Comparison of ENCODE assay signal across 10 cellular contexts in genomic region chr6:44258325-44258863, GRCh38. TPM values are rescaled to one million over a fixed set of nuclear protein-coding genes. Genes with fewer than 3 reads are reported as not detected.
DNase-seq lines count a peak whose midpoint lies in the region; ATAC-seq and TF ChIP-seq lines count a peak whose summit lies in the region.
"Had no signal": no experiment of that assay in that cellular context is flagged by ENCODE, and none has a peak within 500 bp of the region (broad histone marks: within the 10 kb centered on the region; RNA-seq: fewer than 3 reads in every experiment).

No MANE protein-coding gene starts in this region.

- no peak overlapping the region for H3K23ac ChIP-seq in trophoblast cell (ENCODE audit: low read length)

- peaks cover 74% of the 10 kb centered on the region for H3K36me3 Mint-ChIP-seq in Calu3 (ENCODE audit: insufficient read depth, unreplicated experiment)
- H3K36me3 Mint-ChIP-seq in chondrocyte (ENCODE audit: low read depth): peaks cover 17% of the 10 kb centered on the region

- H2BK5ac ChIP-seq in trophoblast cell (ENCODE audit: low read depth, low read length, poor library complexity): no peak overlapping the region

- no peak for ATAC-seq in mucosa of descending colon

- no peak overlapping the region for H3K4ac ChIP-seq in trophoblast cell (ENCODE audit: low read depth, low read length)

- no peaks in the 10 kb centered on the region for H3K27me3 ChIP-seq in Karpas-422 (ENCODE audit: low read length)
- no peaks in the 10 kb centered on the region for H3K27me3 ChIP-seq in trophoblast cell (ENCODE audit: insufficient read depth, low read length)
- no peaks in the 10 kb centered on the region for H3K27me3 ChIP-seq in sigmoid colon
- H3K27me3 ChIP-seq: ovary had no signal

- H3K4me1 Mint-ChIP-seq in Calu3 (ENCODE audit: low read depth, unreplicated experiment): peaks cover 76% of the 10 kb centered on the region
- peaks cover 46% of the 10 kb centered on the region for H3K4me1 Mint-ChIP-seq in chondrocyte (ENCODE audit: low read depth)

- H3K36me3 ChIP-seq in Karpas-422 (ENCODE audit: insufficient read depth, low read length) (peaks cover 21% of the 10 kb centered on the region), trophoblast cell (ENCODE audit: control insufficient read depth in 1 of 2, insufficient read depth in 2 of 2, low read length in 2 of 2) (peaks cover 36 to 44% of the 10 kb centered on the region in 2 experiments), mucosa of descending colon (ENCODE audit: low read depth) (peaks cover 8% of the 10 kb centered on the region), sigmoid colon (peaks cover 16 to 33% (median 26%) of the 10 kb centered on the region in 4 donors)
- H3K36me3 ChIP-seq: ovary had no signal

- WGBS in trophoblast cell (ENCODE audit: extremely low coverage, insufficient coverage, insufficient read length): no CpG with 5 or more reads among the region's 9 CpGs
- WGBS in sigmoid colon, 2 donors: 79 to 85% methylated on average over 9 of the region's 9 CpGs

- no peak for TF ChIP-seq POLR2A in sigmoid colon (IDR thresholded peaks at IDR 0.05)

- CTCF ChIA-PET in Calu3 (lab: Charles Lee): no interaction called here

- H3K4me3 Mint-ChIP-seq in Calu3 (ENCODE audit: low read depth, unreplicated experiment) (peak overlapping the region; percentile 86), chondrocyte (ENCODE audit: unreplicated experiment) (peak overlapping the region; percentile 25)

- H3K9ac ChIP-seq in Karpas-422 (ENCODE audit: low read length) (peak overlapping the region; percentile 92), trophoblast cell (ENCODE audit: low read length) (no peak overlapping the region)

- peaks cover 9% of the 10 kb centered on the region for H3K79me1 ChIP-seq in trophoblast cell (ENCODE audit: low read length)

- H3K27ac ChIP-seq in Karpas-422 (ENCODE audit: low read length) (peak overlapping the region; percentile 53), trophoblast cell (ENCODE audit: low read depth, low read length) (no peak overlapping the region), sigmoid colon (peak overlapping the region in 2 of 4 donors; percentile 88 to 94)

- no peak overlapping the region for H3K14ac ChIP-seq in trophoblast cell (ENCODE audit: low read length)

- H2AK5ac ChIP-seq in trophoblast cell (ENCODE audit: low read length): no peak overlapping the region

- intact Hi-C loops in Calu3 (cut with micrococcal nuclease; ENCODE audit: unreplicated experiment): no loop called here
- intact Hi-C loops in mucosa of descending colon (cut with DNase I, micrococcal nuclease): no loop called here
- intact Hi-C loops in sigmoid colon (cut with DNase I): loop anchor here (5.0 kb wide), 1 partner anchor 161 kb away; no protein-coding TSS in a partner anchor

- TF ChIP-seq EP300 in sigmoid colon (IDR thresholded peaks at IDR 0.05): no peak

- no peaks in the 10 kb centered on the region for H3K9me3 Mint-ChIP-seq in Calu3 (ENCODE audit: low read depth, unreplicated experiment)
- no peaks in the 10 kb centered on the region for H3K9me3 Mint-ChIP-seq in chondrocyte (ENCODE audit: low read depth)

- TF ChIP-seq CTCF in Calu3 (IDR thresholded peaks at IDR 0.05; ENCODE audit: unreplicated experiment) (no peak), chondrocyte (IDR thresholded peaks at IDR 0.05) (no peak), mucosa of descending colon (IDR thresholded peaks at IDR 0.05) (no peak), sigmoid colon (IDR thresholded peaks at IDR 0.05) (no peak)

- H3K79me2 ChIP-seq in Karpas-422 (ENCODE audit: low read length) (peaks cover 25% of the 10 kb centered on the region), trophoblast cell (ENCODE audit: control insufficient read depth, insufficient read depth, low read length, poor library complexity) (peaks cover 8% of the 10 kb centered on the region)

- no peak overlapping the region for H4K8ac ChIP-seq in trophoblast cell (ENCODE audit: low read depth, low read length)

- no peak overlapping the region for H2BK120ac ChIP-seq in trophoblast cell (ENCODE audit: insufficient read depth, low read length, poor library complexity)

- H4K20me1 ChIP-seq in Karpas-422 (ENCODE audit: insufficient read depth, low read depth, low read length): peaks cover 6% of the 10 kb centered on the region

- no peak overlapping the region for H4K91ac ChIP-seq in trophoblast cell (ENCODE audit: low read depth, low read length)

- H3K4me1 ChIP-seq in Karpas-422 (ENCODE audit: low read length) (peaks cover 74% of the 10 kb centered on the region), trophoblast cell (ENCODE audit: control insufficient read depth in 1 of 2, insufficient read depth in 2 of 2, low read length in 2 of 2) (peaks cover 17 to 18% of the 10 kb centered on the region in 2 experiments), mucosa of descending colon (ENCODE audit: low read depth) (peaks cover 22% of the 10 kb centered on the region), sigmoid colon (peaks cover 0 to 38% (median 29%) of the 10 kb centered on the region in 4 donors)

- H3K9me2 ChIP-seq in Karpas-422 (replicated peaks; ENCODE audit: insufficient read depth, low read length): no peaks in the 10 kb centered on the region

- peak overlapping the region; percentile 20 for H2BK12ac ChIP-seq in trophoblast cell (ENCODE audit: low read length)

- H3K27ac Mint-ChIP-seq in Calu3 (ENCODE audit: unreplicated experiment) (peak overlapping the region; percentile 89), chondrocyte (ENCODE audit: unreplicated experiment) (peak overlapping the region; percentile 89)

- DNase-seq in Calu3 (no peak), Karpas-422 (peak; percentile 55), chondrocyte (ENCODE audit: low spot score) (peak; percentile 68), trophoblast cell (no peak), NCI-H2227 (lab: John Stamatoyannopoulos, UW; ENCODE audit: unreplicated experiment) (no peak), mucosa of descending colon (no peak), nucleus accumbens (lab: John Stamatoyannopoulos, UW) (no peak), sigmoid colon (no peak)
- DNase-seq: SIG-M5 had no signal

- H3K4me3 ChIP-seq in Karpas-422 (ENCODE audit: low read length) (no peak overlapping the region; the same call in 1 of the 2 replicates), trophoblast cell (ENCODE audit: low read depth, low read length) (no peak overlapping the region), mucosa of descending colon (no peak overlapping the region), sigmoid colon (no peak overlapping the region)

- H3K27me3 Mint-ChIP-seq in Calu3 (ENCODE audit: unreplicated experiment) (no peaks in the 10 kb centered on the region), chondrocyte (ENCODE audit: low read depth) (no peaks in the 10 kb centered on the region)

- H3K18ac ChIP-seq in trophoblast cell (ENCODE audit: low read length): no peak overlapping the region

- no peak overlapping the region for H2AFZ ChIP-seq in Karpas-422 (ENCODE audit: low read length)
- H2AFZ ChIP-seq in trophoblast cell (ENCODE audit: insufficient read depth, low read length, poor library complexity): no peak overlapping the region

- BruUV-seq in Calu3 (replicated peaks; lab: Mats Ljungman, UMichigan): no TSS peak

- H3K4me2 ChIP-seq in Karpas-422 (ENCODE audit: low read depth, low read length, poor library complexity, severe bottlenecking): peak overlapping the region; percentile 95
- no peak overlapping the region for H3K4me2 ChIP-seq in trophoblast cell (ENCODE audit: low read length)

- no peak overlapping the region for H4K12ac ChIP-seq in trophoblast cell (ENCODE audit: low read depth, low read length)

- no peaks in the 10 kb centered on the region for H3K9me3 ChIP-seq in Karpas-422 (ENCODE audit: low read length)
- no peaks in the 10 kb centered on the region for H3K9me3 ChIP-seq in trophoblast cell (ENCODE audit: insufficient read depth, low read depth, low read length)
- no peaks in the 10 kb centered on the region for H3K9me3 ChIP-seq in mucosa of descending colon
- H3K9me3 ChIP-seq in sigmoid colon: no peaks in the 10 kb centered on the region
- H3K9me3 ChIP-seq: ovary had no signal

RNA-seq across cellular contexts. Expression of gene SLC35B2, which starts 1.1 kb away (rescaled TPM):
- 129 and 143 TPM in 2 replicates for total RNA-seq in Calu3 (2022)
- 30.0 and 49.9 TPM in 2 replicates for total RNA-seq in Karpas-422 (2014; rRNA removed; shearing (Covaris generic); ENCODE audit: low replicate concordance)
- total RNA-seq in chondrocyte: 71.5 to 83.1 TPM (median 75.7 TPM) in 3 replicates
- polyA plus RNA-seq in trophoblast cell (2013): 48.9 and 52.5 TPM in 2 replicates
- total RNA-seq in mucosa of descending colon: 10 to 100 TPM; 24.9 to 38.0 (median 31.6) TPM
- 10 to 100 TPM; 25.3 to 28.8 (median 27.2) TPM for total RNA-seq in sigmoid colon
- 10 to 100 TPM in 1 of 3 donors, 1 to 10 TPM in 2; 7.2 to 36.9 (median 7.9) TPM for polyA plus RNA-seq in sigmoid colon

RNA-seq across cellular contexts. Expression of gene NFKBIE, which starts 7.0 kb away (rescaled TPM):
- 32.7 and 37.8 TPM in 2 replicates for total RNA-seq in Calu3 (2022)
- total RNA-seq in Karpas-422 (2014; rRNA removed; shearing (Covaris generic); ENCODE audit: low replicate concordance): 22.2 and 26.1 TPM in 2 replicates
- 3.0 to 7.0 TPM (median 6.2 TPM) in 3 replicates for total RNA-seq in chondrocyte
- polyA plus RNA-seq in trophoblast cell (2013): 8.6 and 10.1 TPM in 2 replicates
- total RNA-seq in mucosa of descending colon: 10 to 100 TPM in 2 of 3 donors, 1 to 10 TPM in 1; 8.7 to 13.4 (median 10.8) TPM
- 10 to 100 TPM in 1 of 4 donors, 1 to 10 TPM in 3; 4.7 to 13.6 (median 8.4) TPM for total RNA-seq in sigmoid colon
- polyA plus RNA-seq in sigmoid colon: 10 to 100 TPM in 2 of 3 donors, 1 to 10 TPM in 1; 8.4 to 16.2 (median 13.4) TPM

RNA-seq across cellular contexts. Expression of gene HSP90AB1, which starts 11.5 kb away (rescaled TPM):
- total RNA-seq in Calu3 (2022) (2,072 and 2,073 TPM in 2 replicates), chondrocyte (508 to 805 TPM (median 512 TPM) in 3 replicates), mucosa of descending colon (100 to 1,000 TPM; 322 to 593 (median 399) TPM), sigmoid colon (100 to 1,000 TPM; 442 to 569 (median 518) TPM)
- 474 and 539 TPM in 2 replicates for total RNA-seq in Karpas-422 (2014; rRNA removed; shearing (Covaris generic); ENCODE audit: low replicate concordance)
- 916 and 940 TPM in 2 replicates for polyA plus RNA-seq in trophoblast cell (2013)
- polyA plus RNA-seq in sigmoid colon: 100 to 1,000 TPM; 182 to 484 (median 320) TPM

RNA-seq across cellular contexts. Expression of gene TMEM151B, which starts 11.9 kb away (rescaled TPM):
- total RNA-seq in Calu3 (2022) (0.12 TPM in 1 of 2 replicates, not detected in the other), chondrocyte (0.05 TPM in 1 of 3 replicates, not detected in the others), mucosa of descending colon (1 to 10 TPM in 1 of 3 donors, under 1 TPM in 2; 0.17 to 1.4 (median 0.31) TPM), sigmoid colon (1 to 10 TPM in 1 of 4 donors, under 1 TPM in 3; 0.16 to 1.1 (median 0.68) TPM)
- 0.04 and 0.18 TPM in 2 replicates for total RNA-seq in Karpas-422 (2014; rRNA removed; shearing (Covaris generic); ENCODE audit: low replicate concordance)
- 0.01 TPM in 2 replicates for polyA plus RNA-seq in trophoblast cell (2013)
- under 1 TPM in 1 of 3 donors, not detected in 2; 0.63 TPM for polyA plus RNA-seq in sigmoid colon

RNA-seq across cellular contexts. Expression of gene SLC29A1, which starts 35.0 kb away (rescaled TPM):
- total RNA-seq in Calu3 (2022) (90.1 and 92.8 TPM in 2 replicates), chondrocyte (161 to 231 TPM (median 221 TPM) in 3 replicates), mucosa of descending colon (100 to 1,000 TPM in 1 of 3 donors, 10 to 100 TPM in 2; 12.9 to 140 (median 14.8) TPM), sigmoid colon (100 to 1,000 TPM; 147 to 195 (median 180) TPM)
- total RNA-seq in Karpas-422 (2014; rRNA removed; shearing (Covaris generic); ENCODE audit: low replicate concordance): 26.9 and 29.3 TPM in 2 replicates
- 99.2 and 101 TPM in 2 replicates for polyA plus RNA-seq in trophoblast cell (2013)
- polyA plus RNA-seq in sigmoid colon: 10 to 100 TPM in 2 of 3 donors, 1 to 10 TPM in 1; 4.2 to 24.8 (median 10.8) TPM

Comparison
In these comparisons a context has a peak if more than half of its experiments do, and no peak if none do; other contexts are left out.
1. DNase-seq: peak in Karpas-422 (single experiment) and chondrocyte (single experiment); none in Calu3 (single experiment), trophoblast cell (0 of 2), NCI-H2227 (single experiment), mucosa of descending colon (0 of 3), nucleus accumbens (0 of 56) and sigmoid colon (single experiment).